Comparison of ENCODE assay signal across 8 cellular contexts in the genomic region with DNA sequence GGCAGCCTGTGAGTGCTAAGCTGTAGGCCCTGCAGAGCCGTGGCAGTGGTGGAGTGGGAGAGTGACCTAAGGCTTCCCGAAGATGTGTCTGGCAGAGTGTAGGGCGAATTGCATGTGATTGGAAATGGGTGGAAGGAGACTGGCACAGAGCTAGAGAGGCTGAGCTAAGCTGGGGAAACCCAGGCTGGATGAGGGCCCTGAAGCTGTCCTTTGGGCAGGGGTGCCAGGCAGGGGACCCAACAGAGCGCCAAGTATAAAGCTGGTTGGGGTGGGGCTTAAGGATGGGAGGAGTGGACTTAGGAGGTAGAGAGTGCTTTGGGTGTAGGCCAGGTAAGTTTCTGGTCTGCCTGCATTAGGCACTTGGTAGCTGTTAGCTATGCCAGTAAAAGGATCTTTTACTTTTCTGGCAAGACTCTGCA. TPM values are rescaled to one million over a fixed set of nuclear protein-coding genes. Genes with fewer than 3 reads are reported as not detected.
DNase-seq lines count a peak whose midpoint lies in the region; ATAC-seq and TF ChIP-seq lines count a peak whose summit lies in the region.

No MANE protein-coding gene starts in this region.

- ATAC-seq in right cardiac atrium (peak; percentile 29 to 35), GM18870 (IDR thresholded peaks at IDR 0.05; ENCODE audit: unreplicated experiment) (no peak)
- ATAC-seq in activated CD8-positive, alpha-beta memory T cell treated with anti-CD3 and anti-CD28 coated beads, Interleukin-2, amount 10 ng/mL, durations not matched to agents 7 days and 5 days, result no peak

- peaks cover 8% of the 10 kb centered on the region for H4K20me1 ChIP-seq in GM23248 (ENCODE audit: insufficient read depth)
- H4K20me1 ChIP-seq in smooth muscle cell (ENCODE audit: low read depth), result peaks cover 93% of the 10 kb centered on the region
- H4K20me1 ChIP-seq in Karpas-422 (ENCODE audit: insufficient read depth, low read depth, low read length), result peaks cover 18% of the 10 kb centered on the region; the same call in 1 of the 2 replicates

- H3K27me3 Mint-ChIP-seq in activated CD8-positive, alpha-beta memory T cell treated with anti-CD3 and anti-CD28 coated beads, Interleukin-2, amount 10 ng/mL, durations not matched to agents 7 days and 5 days, result no peaks in the 10 kb centered on the region

- H2AFZ ChIP-seq in GM23248 (no peak overlapping the region), smooth muscle cell (ENCODE audit: low read depth) (no peak overlapping the region), Karpas-422 (ENCODE audit: low read length) (no peak overlapping the region)

- DNase-seq in GM23248, result peak; percentile 50
- peak; percentile 35 for DNase-seq in adipocyte (ENCODE audit: low read depth)
- no peak for DNase-seq in right cardiac atrium
- no peak for DNase-seq in smooth muscle cell (lab: John Stamatoyannopoulos, UW; ENCODE audit: unreplicated experiment)
- DNase-seq in activated gamma-delta T cell treated with Interleukin-2 at 50 U/mL for 16 hours, result no peak
- DNase-seq in activated CD8-positive, alpha-beta memory T cell treated with anti-CD3 and anti-CD28 coated beads, Interleukin-2, amount 10 ng/mL, durations not matched to agents 7 days and 5 days, result no peak
- DNase-seq in Karpas-422, result no peak

- in situ Hi-C loops in GM23248 (cut with MboI), result no loop called here

- H3K4me3 Mint-ChIP-seq in activated CD8-positive, alpha-beta memory T cell treated with anti-CD3 and anti-CD28 coated beads, Interleukin-2, amount 10 ng/mL, durations not matched to agents 7 days and 5 days, result no peak overlapping the region

- H3K9me3 Mint-ChIP-seq in activated CD8-positive, alpha-beta memory T cell treated with anti-CD3 and anti-CD28 coated beads, Interleukin-2, amount 10 ng/mL, durations not matched to agents 7 days and 5 days (ENCODE audit: low read depth), result no peaks in the 10 kb centered on the region

- no peaks in the 10 kb centered on the region for H3K36me3 ChIP-seq in GM23248 (ENCODE audit: low read depth)
- H3K36me3 ChIP-seq in adipocyte (ENCODE audit: control insufficient read depth, insufficient read depth, low read length, severe bottlenecking), result no peaks in the 10 kb centered on the region
- H3K36me3 ChIP-seq in smooth muscle cell (ENCODE audit: low read depth), result no peaks in the 10 kb centered on the region
- H3K36me3 ChIP-seq in Karpas-422 (ENCODE audit: insufficient read depth, low read length), result no peaks in the 10 kb centered on the region

- no peaks in the 10 kb centered on the region for H3K27me3 ChIP-seq in GM23248 (replicated peaks; ENCODE audit: insufficient read depth)
- H3K27me3 ChIP-seq in adipocyte (replicated peaks; ENCODE audit: control insufficient read depth, insufficient read depth, low read length), result no peaks in the 10 kb centered on the region
- H3K27me3 ChIP-seq in right cardiac atrium (ENCODE audit: control insufficient read depth, insufficient read depth), result no peaks in the 10 kb centered on the region
- no peaks in the 10 kb centered on the region for H3K27me3 ChIP-seq in smooth muscle cell (ENCODE audit: low read depth)
- H3K27me3 ChIP-seq in Karpas-422 (ENCODE audit: low read length), result no peaks in the 10 kb centered on the region

- H3K4me3 ChIP-seq in GM23248, result peak overlapping the region; percentile 51
- peak overlapping the region; percentile 63 for H3K4me3 ChIP-seq in adipocyte (ENCODE audit: low read length)
- H3K4me3 ChIP-seq in right cardiac atrium (ENCODE audit: low read length), result no peak overlapping the region
- no peak overlapping the region for H3K4me3 ChIP-seq in smooth muscle cell
- H3K4me3 ChIP-seq in Karpas-422 (ENCODE audit: low read length), result no peak overlapping the region

- CTCF ChIA-PET in activated CD8-positive, alpha-beta memory T cell treated with anti-CD3 and anti-CD28 coated beads, Interleukin-2, amount 10 ng/mL, durations not matched to agents 7 days and 5 days (lab: Charles Lee), result interaction anchor here (0.7 kb wide), 1 partner anchor 126 kb away, joined by 3 read pairs; no protein-coding TSS in a partner anchor

- peak overlapping the region; percentile 80 for H3K4me2 ChIP-seq in GM23248 (ENCODE audit: unreplicated experiment)
- H3K4me2 ChIP-seq in smooth muscle cell, result peak overlapping the region; percentile 79
- H3K4me2 ChIP-seq in Karpas-422 (ENCODE audit: low read depth, low read length, poor library complexity, severe bottlenecking), result no peak overlapping the region

- peaks cover 99% of the 10 kb centered on the region for H3K79me2 ChIP-seq in GM23248 (ENCODE audit: insufficient read depth)
- H3K79me2 ChIP-seq in smooth muscle cell (ENCODE audit: low read depth), result peaks cover 76% of the 10 kb centered on the region
- H3K79me2 ChIP-seq in Karpas-422 (ENCODE audit: low read length), result peaks cover 91% of the 10 kb centered on the region

- H3K27ac ChIP-seq in GM23248 (peak overlapping the region; percentile 66), right cardiac atrium (ENCODE audit: low read length) (peak overlapping the region; percentile 51), smooth muscle cell (ENCODE audit: low read depth) (peak overlapping the region; percentile 90), Karpas-422 (ENCODE audit: low read length) (no peak overlapping the region)

- intact Hi-C loops in right cardiac atrium (cut with DNase I), result no loop called here

- H3K9ac ChIP-seq in GM23248 (peak overlapping the region; percentile 48), adipocyte (ENCODE audit: low read length) (peak overlapping the region; percentile 80), smooth muscle cell (ENCODE audit: low read depth) (peak overlapping the region; percentile 35), Karpas-422 (ENCODE audit: low read length) (no peak overlapping the region)

- H3F3A ChIP-seq in GM23248 (ENCODE audit: insufficient read depth) (peaks cover 30% of the 10 kb centered on the region), smooth muscle cell (ENCODE audit: low read depth) (peaks cover 37% of the 10 kb centered on the region)

- H3K9me3 ChIP-seq in GM23248 (ENCODE audit: low read depth) (no peaks in the 10 kb centered on the region), adipocyte (ENCODE audit: control insufficient read depth, low read length) (no peaks in the 10 kb centered on the region), right cardiac atrium (ENCODE audit: control insufficient read depth, low read length) (no peaks in the 10 kb centered on the region), smooth muscle cell (replicated peaks; ENCODE audit: low read depth) (no peaks in the 10 kb centered on the region), Karpas-422 (ENCODE audit: low read length) (no peaks in the 10 kb centered on the region)

- 39 to 43% methylated on average over 4 of the region's 4 CpGs for WGBS in GM23248 (ENCODE audit: low coverage in 1 of 2, low lambda C conversion rate in 2 of 2, missing lambda C conversion rate in 2 of 2), 2 experiments
- WGBS in right cardiac atrium, result 74% methylated on average over 4 of the region's 4 CpGs
- WGBS in smooth muscle cell (ENCODE audit: low lambda C conversion rate), result 60% methylated on average over 4 of the region's 4 CpGs

- TF ChIP-seq CTCF in smooth muscle cell (IDR thresholded peaks at IDR 0.05; ENCODE audit: borderline replicate concordance, insufficient read depth, poor library complexity, severe bottlenecking), result no peak

- peaks cover 32% of the 10 kb centered on the region for H3K4me1 Mint-ChIP-seq in activated CD8-positive, alpha-beta memory T cell treated with anti-CD3 and anti-CD28 coated beads, Interleukin-2, amount 10 ng/mL, durations not matched to agents 7 days and 5 days

- H3K36me3 Mint-ChIP-seq in activated CD8-positive, alpha-beta memory T cell treated with anti-CD3 and anti-CD28 coated beads, Interleukin-2, amount 10 ng/mL, durations not matched to agents 7 days and 5 days, result no peaks in the 10 kb centered on the region

- no peak overlapping the region for H3K27ac Mint-ChIP-seq in activated CD8-positive, alpha-beta memory T cell treated with anti-CD3 and anti-CD28 coated beads, Interleukin-2, amount 10 ng/mL, durations not matched to agents 7 days and 5 days

- H3K9me2 ChIP-seq in GM23248 (ENCODE audit: insufficient read depth) (no peaks in the 10 kb centered on the region), Karpas-422 (replicated peaks; ENCODE audit: insufficient read depth, low read length) (no peaks in the 10 kb centered on the region)

- H3K4me1 ChIP-seq in GM23248 (ENCODE audit: insufficient read depth) (peaks cover 37% of the 10 kb centered on the region), adipocyte (ENCODE audit: control insufficient read depth, insufficient read depth, low read length) (peaks cover 40% of the 10 kb centered on the region), right cardiac atrium (ENCODE audit: control insufficient read depth, insufficient read depth, low read length) (peaks cover 20% of the 10 kb centered on the region), smooth muscle cell (ENCODE audit: low read depth) (peaks cover 34% of the 10 kb centered on the region), Karpas-422 (ENCODE audit: low read length) (peaks cover 24% of the 10 kb centered on the region)

RNA-seq across cellular contexts. Expression of gene WDR20, which starts 47.9 kb away (rescaled TPM):
- 15.1 and 16.6 TPM in 2 replicates for total RNA-seq in GM23248 (2014; rRNA removed; shearing (Covaris generic))
- polyA plus RNA-seq in GM23248 (2016; fragmentation: Nextera tagmentation; extraction: Ambion mirVana), result 24.9 and 26.2 TPM in 2 replicates
- 10 to 100 TPM; 21.9 to 27.3 (median 22.4) TPM for total RNA-seq in right cardiac atrium
- polyA plus RNA-seq in right cardiac atrium, result 13.2 TPM
- 12.0 and 22.8 TPM in 2 replicates for total RNA-seq in smooth muscle cell
- polyA plus RNA-seq in smooth muscle cell, result 19.4 and 20.4 TPM in 2 replicates
- total RNA-seq in activated CD8-positive, alpha-beta memory T cell treated with anti-CD3 and anti-CD28 coated beads, Interleukin-2, amount 10 ng/mL, durations not matched to agents 7 days and 5 days, result 10 to 100 TPM; 32.6 to 33.6 TPM
- total RNA-seq in Karpas-422 (2014; rRNA removed; shearing (Covaris generic); ENCODE audit: low replicate concordance), result 16.9 and 19.7 TPM in 2 replicates

Comparison
In these comparisons a context has a peak if more than half of its experiments do, and no peak if none do; other contexts are left out.
1. DNase-seq: peak in GM23248 (single experiment) and adipocyte (single experiment); none in right cardiac atrium (0 of 3), smooth muscle cell (single experiment), activated gamma-delta T cell treated with Interleukin-2 at 50 U/mL for 16 hours (single experiment), activated CD8-positive, alpha-beta memory T cell treated with anti-CD3 and anti-CD28 coated beads, Interleukin-2, amount 10 ng/mL, durations not matched to agents 7 days and 5 days (single experiment) and Karpas-422 (single experiment).
2. H3K4me3 ChIP-seq: peak in GM23248 (single experiment) and adipocyte (single experiment); none in right cardiac atrium (single experiment), smooth muscle cell (single experiment) and Karpas-422 (single experiment).
3. ATAC-seq: peak in right cardiac atrium (2 of 2); none in GM18870 (single experiment) and activated CD8-positive, alpha-beta memory T cell treated with anti-CD3 and anti-CD28 coated beads, Interleukin-2, amount 10 ng/mL, durations not matched to agents 7 days and 5 days (single experiment).